Comparison of ENCODE assay signal across 18 cellular contexts in the genomic region with DNA sequence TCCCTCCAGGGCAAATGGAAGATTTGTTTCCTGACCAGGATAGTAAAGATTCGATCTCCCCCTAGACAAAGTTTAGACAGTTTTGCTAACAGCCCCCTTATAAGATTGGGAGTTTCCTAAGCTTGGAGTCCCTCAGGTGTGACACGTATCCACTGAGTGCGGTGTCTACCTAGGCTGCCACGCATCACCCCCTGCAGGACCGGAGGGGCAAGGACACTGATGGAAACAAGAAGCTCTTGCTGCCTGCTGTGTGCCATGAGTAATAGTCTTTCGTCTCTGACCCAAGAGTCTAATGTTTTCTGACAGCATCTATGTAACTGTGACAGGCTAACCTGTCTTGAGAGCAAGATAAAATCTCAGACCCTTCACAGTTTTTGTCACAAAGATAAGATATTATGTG.
DNase-seq lines count a peak whose midpoint lies in the region; ATAC-seq and TF ChIP-seq lines count a peak whose summit lies in the region.
"Had no signal": no experiment of that assay in that cellular context is flagged by ENCODE, and none has a peak within 500 bp of the region (broad histone marks: within the 10 kb centered on the region; RNA-seq: fewer than 3 reads in every experiment).

No MANE protein-coding gene starts in this region.

- H3K9me3 Mint-ChIP-seq in stimulated activated naive B cell treated with anti-CD40 and anti-IgM and Interleukin-4, amounts not matched to agents 10 μg/mL and 1 μg/mL and 100 μg/mL, for 72 hours: no peaks in the 10 kb centered on the region

- no peak for ATAC-seq in stimulated activated naive B cell treated with anti-CD40 and anti-IgM and Interleukin-4, amounts not matched to agents 10 μg/mL and 1 μg/mL and 100 μg/mL, for 72 hours (replicated peaks)
- ATAC-seq: left lung had no signal

- H3K27ac ChIP-seq in GM23248: no peak overlapping the region
- H3K27ac ChIP-seq in hepatocyte: no peak overlapping the region
- H3K27ac ChIP-seq: cardiac muscle cell, left lung, transverse colon had no signal

- H3K9me3 ChIP-seq in GM23248 (ENCODE audit: low read depth) (no peaks in the 10 kb centered on the region), hepatocyte (ENCODE audit: low read depth) (no peaks in the 10 kb centered on the region)
- H3K9me3 ChIP-seq: left lung, transverse colon had no signal

- DNase-seq in ACHN (peak; percentile 24), GM23248 (peak; percentile 1), SK-MEL-5 (ENCODE audit: low read depth, low spot score) (peak; percentile 41), hepatocyte (ENCODE audit: low spot score) (no peak), cardiac septum (ENCODE audit: low spot score) (no peak), hippocampal formation (lab: John Stamatoyannopoulos, UW) (no peak)
- no peak for DNase-seq in stimulated activated naive B cell treated with anti-CD40 and anti-IgM and Interleukin-4, amounts not matched to agents 10 μg/mL and 1 μg/mL and 100 μg/mL, for 72 hours
- no peak for DNase-seq in activated CD4-positive, CD25-positive, alpha-beta regulatory T cell treated with anti-CD3 and anti-CD28 coated beads, Interleukin-2, amount 50 U/mL, for 72 hours
- DNase-seq: activated CD8-positive, alpha-beta memory T cell treated with anti-CD3 and anti-CD28 coated beads, Interleukin-2, amount 50 U/mL, for 4 hours; activated naive CD4-positive, alpha-beta T cell treated with anti-CD3 and anti-CD28 coated beads, Interleukin-2, amount 50 U/mL, for 16 hours; head of caudate nucleus; Kasumi-1; left lung; stimulated activated CD4-positive, alpha-beta T cell treated with anti-CD3 and anti-CD28 coated beads, Interleukin-2, amount 100 ng/mL, for 24 hours; stimulated activated CD8-positive, alpha-beta memory T cell treated with anti-CD3 and anti-CD28 coated beads, Interleukin-4, amount 100 ng/mL, for 48 hours; transverse colon had no signal

- H3K36me3 ChIP-seq in GM23248 (ENCODE audit: low read depth) (no peaks in the 10 kb centered on the region), hepatocyte (replicated peaks; ENCODE audit: insufficient read depth, low read depth) (no peaks in the 10 kb centered on the region)
- H3K36me3 ChIP-seq: cardiac muscle cell, left lung, transverse colon had no signal

- H3F3A ChIP-seq in GM23248 (ENCODE audit: insufficient read depth): no peaks in the 10 kb centered on the region

- intact Hi-C loops in cardiac septum (cut with DNase I): no loop called here

- no peak overlapping the region for H3K27ac Mint-ChIP-seq in stimulated activated naive B cell treated with anti-CD40 and anti-IgM and Interleukin-4, amounts not matched to agents 10 μg/mL and 1 μg/mL and 100 μg/mL, for 72 hours
- H3K27ac Mint-ChIP-seq: B cell had no signal

- no peak overlapping the region for H3K9ac ChIP-seq in GM23248

- TF ChIP-seq CTCF in hepatocyte (IDR thresholded peaks at IDR 0.05; ENCODE audit: poor library complexity): peak; percentile 5

- in situ Hi-C loops in ACHN (cut with HindIII; ENCODE audit: low pct_ligation_motif_present, low pct_unique_long_range_greater_than_20kb, low sequenced_read_pairs) (no loop called here), GM23248 (cut with MboI) (no loop called here), SK-MEL-5 (cut with HindIII; ENCODE audit: low pct_unique_long_range_greater_than_20kb, low sequenced_read_pairs) (no loop called here)

- H3K27me3 ChIP-seq in GM23248 (replicated peaks; ENCODE audit: insufficient read depth) (no peaks in the 10 kb centered on the region), hepatocyte (no peaks in the 10 kb centered on the region)
- H3K27me3 ChIP-seq: cardiac muscle cell, left lung, transverse colon had no signal

- no peaks in the 10 kb centered on the region for H4K20me1 ChIP-seq in GM23248 (ENCODE audit: insufficient read depth)
- H4K20me1 ChIP-seq in hepatocyte (ENCODE audit: insufficient read depth, poor library complexity, severe bottlenecking): no peaks in the 10 kb centered on the region

- no peaks in the 10 kb centered on the region for H3K27me3 Mint-ChIP-seq in stimulated activated naive B cell treated with anti-CD40 and anti-IgM and Interleukin-4, amounts not matched to agents 10 μg/mL and 1 μg/mL and 100 μg/mL, for 72 hours
- H3K27me3 Mint-ChIP-seq: B cell had no signal

- H3K4me1 Mint-ChIP-seq in stimulated activated naive B cell treated with anti-CD40 and anti-IgM and Interleukin-4, amounts not matched to agents 10 μg/mL and 1 μg/mL and 100 μg/mL, for 72 hours: no peaks in the 10 kb centered on the region
- H3K4me1 Mint-ChIP-seq: B cell had no signal

- H2AFZ ChIP-seq in GM23248 (no peak overlapping the region), hepatocyte (no peak overlapping the region)

- 64 to 66% methylated on average over 6 of the region's 6 CpGs for WGBS in GM23248 (ENCODE audit: low coverage in 1 of 2, low lambda C conversion rate in 2 of 2, missing lambda C conversion rate in 2 of 2), 2 experiments
- WGBS in hepatocyte (ENCODE audit: low lambda C conversion rate, missing lambda C conversion rate): 50% methylated on average over 6 of the region's 6 CpGs

- no peak overlapping the region for H3K4me3 ChIP-seq in GM23248
- H3K4me3 ChIP-seq in hepatocyte: no peak overlapping the region
- H3K4me3 ChIP-seq: cardiac muscle cell, left lung, transverse colon had no signal

- no peak overlapping the region for H3K4me2 ChIP-seq in GM23248 (ENCODE audit: unreplicated experiment)
- no peak overlapping the region for H3K4me2 ChIP-seq in hepatocyte

- H3K4me1 ChIP-seq in GM23248 (ENCODE audit: insufficient read depth) (no peaks in the 10 kb centered on the region), hepatocyte (ENCODE audit: insufficient read depth) (no peaks in the 10 kb centered on the region)
- H3K4me1 ChIP-seq: left lung, transverse colon had no signal

- no peak overlapping the region for H3K4me3 Mint-ChIP-seq in stimulated activated naive B cell treated with anti-CD40 and anti-IgM and Interleukin-4, amounts not matched to agents 10 μg/mL and 1 μg/mL and 100 μg/mL, for 72 hours
- H3K4me3 Mint-ChIP-seq: B cell had no signal

- H3K9me2 ChIP-seq in GM23248 (ENCODE audit: insufficient read depth): no peaks in the 10 kb centered on the region
- no peaks in the 10 kb centered on the region for H3K9me2 ChIP-seq in hepatocyte (replicated peaks; ENCODE audit: insufficient read depth)

- H3K79me2 ChIP-seq in GM23248 (ENCODE audit: insufficient read depth): no peaks in the 10 kb centered on the region
- no peaks in the 10 kb centered on the region for H3K79me2 ChIP-seq in hepatocyte

- H3K36me3 Mint-ChIP-seq in stimulated activated naive B cell treated with anti-CD40 and anti-IgM and Interleukin-4, amounts not matched to agents 10 μg/mL and 1 μg/mL and 100 μg/mL, for 72 hours: no peaks in the 10 kb centered on the region

Comparison
In these comparisons a context has a peak if more than half of its experiments do, and no peak if none do; other contexts are left out.
1. DNase-seq: peak in ACHN (single experiment), GM23248 (single experiment) and SK-MEL-5 (single experiment); none in hepatocyte (single experiment), stimulated activated naive B cell treated with anti-CD40 and anti-IgM and Interleukin-4, amounts not matched to agents 10 μg/mL and 1 μg/mL and 100 μg/mL, for 72 hours (single experiment), cardiac septum (single experiment), hippocampal formation (0 of 2) and activated CD4-positive, CD25-positive, alpha-beta regulatory T cell treated with anti-CD3 and anti-CD28 coated beads, Interleukin-2, amount 50 U/mL, for 72 hours (single experiment).